9 cellular contexts compared by ENCODE assay signal in the genomic region with DNA sequence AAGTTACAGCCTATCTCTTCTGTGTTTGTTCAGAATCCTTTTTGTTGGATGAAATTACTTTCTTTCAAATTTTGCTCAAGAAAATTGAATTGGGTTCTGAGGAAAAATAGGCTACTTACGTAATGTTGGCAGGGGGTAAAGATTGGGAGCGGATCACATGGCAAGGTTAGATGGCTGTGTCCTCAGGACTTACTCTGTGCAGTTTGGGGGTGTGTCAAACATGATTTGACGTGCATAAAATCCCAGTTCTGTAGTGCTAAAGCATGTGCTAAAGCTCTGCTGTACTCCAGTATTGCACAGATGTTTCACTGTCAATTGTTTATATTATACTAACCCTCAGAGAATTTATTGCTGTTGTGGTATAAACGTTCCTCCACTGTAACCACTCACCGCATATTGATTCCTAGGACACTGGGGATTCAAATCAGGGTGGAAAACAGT. TPM values are rescaled to one million over a fixed set of nuclear protein-coding genes. Genes with fewer than 3 reads are reported as not detected.
A peak's percentile ranks its signal among the peaks of the same experiment; 100 is the strongest.
DNase-seq lines count a peak whose midpoint lies in the region; ATAC-seq, FAIRE-seq and TF ChIP-seq lines count a peak whose summit lies in the region.
"Had no signal": no experiment of that assay in that cellular context is flagged by ENCODE, and none has a peak within 500 bp of the region (broad histone marks: within the 10 kb centered on the region; RNA-seq: fewer than 3 reads in every experiment).

No MANE protein-coding gene starts in this region.

- in situ Hi-C loops in GM23248 (cut with MboI): no loop called here

- CTCF ChIA-PET in activated B cell treated with CpG ODN at 0.5 μM for 24 hours (lab: Charles Lee): interaction anchor here (1.0 to 3.8 kb wide), 2 partner anchors 29 to 30 kb away, joined by 5 to 47 read pairs; no protein-coding TSS in a partner anchor

- peaks cover 94% of the 10 kb centered on the region for H3K79me2 ChIP-seq in GM23248 (ENCODE audit: insufficient read depth)

- no peak overlapping the region for H3K4me3 Mint-ChIP-seq in activated B cell treated with CpG ODN at 0.5 μM for 24 hours

- H3K27me3 ChIP-seq in GM23248 (replicated peaks; ENCODE audit: insufficient read depth) (no peaks in the 10 kb centered on the region), skeletal muscle satellite cell (ENCODE audit: control insufficient read depth, insufficient read depth, low read length) (no peaks in the 10 kb centered on the region), H7 (ENCODE audit: control insufficient read depth, insufficient read depth, low read length) (peaks cover 51% of the 10 kb centered on the region)

- H3K27me3 Mint-ChIP-seq in activated B cell treated with CpG ODN at 0.5 μM for 24 hours: peaks cover 10% of the 10 kb centered on the region

- H3K9me2 ChIP-seq in GM23248 (ENCODE audit: insufficient read depth): no peaks in the 10 kb centered on the region

- peaks cover 69% of the 10 kb centered on the region for H3F3A ChIP-seq in GM23248 (ENCODE audit: insufficient read depth)

- intact Hi-C loops in activated B cell treated with CpG ODN at 0.5 μM for 24 hours (cut with micrococcal nuclease): no loop called here

- H3K9me3 Mint-ChIP-seq in activated B cell treated with CpG ODN at 0.5 μM for 24 hours: no peaks in the 10 kb centered on the region

- H3K9ac ChIP-seq in GM23248: peak overlapping the region; percentile 91
- peak overlapping the region; percentile 99 for H3K9ac ChIP-seq in skeletal muscle satellite cell (ENCODE audit: low read depth, low read length)

- peak overlapping the region; percentile 96 for H3K4me3 ChIP-seq in GM23248
- peak overlapping the region; percentile 97 for H3K4me3 ChIP-seq in skeletal muscle satellite cell (ENCODE audit: low read length)
- H3K4me3 ChIP-seq in H7 (ENCODE audit: insufficient read depth, low read depth, low read length): no peak overlapping the region

- H3K9me3 ChIP-seq in GM23248 (ENCODE audit: low read depth): no peaks in the 10 kb centered on the region
- H3K9me3 ChIP-seq in skeletal muscle satellite cell (replicated peaks; ENCODE audit: low read length): no peaks in the 10 kb centered on the region

- no peak overlapping the region for H2AFZ ChIP-seq in GM23248

- ATAC-seq in activated B cell treated with CpG ODN at 0.5 μM for 24 hours (ENCODE audit: low read depth): no peak

- POLR2A ChIA-PET in activated B cell treated with CpG ODN at 0.5 μM for 24 hours (lab: Charles Lee): interaction anchor here (1.2 kb wide), 1 partner anchor 9 kb away, joined by 5 read pairs; no protein-coding TSS in a partner anchor

- DNase-seq in GM23248: peak; percentile 68
- no peak for DNase-seq in activated B cell treated with CpG ODN at 0.5 μM for 24 hours
- DNase-seq in fibroblast of peridontal ligament (ENCODE audit: extremely low read depth): peak; percentile 98
- DNase-seq in frontal cortex (ENCODE audit: low spot score in 2 of 2): no peak
- no peak for DNase-seq in NCI-H2227 (lab: John Stamatoyannopoulos, UW; ENCODE audit: unreplicated experiment)
- no peak for DNase-seq in H7
- DNase-seq: activated CD4-positive, alpha-beta T cell treated with anti-CD3 and anti-CD28 coated beads for 1 hour; NCI-H69 had no signal

- peaks cover 4% of the 10 kb centered on the region for H3K36me3 Mint-ChIP-seq in activated B cell treated with CpG ODN at 0.5 μM for 24 hours (ENCODE audit: low read depth)

- TF ChIP-seq CTCF in activated B cell treated with CpG ODN at 0.5 μM for 24 hours (IDR thresholded peaks at IDR 0.05): no peak

- peak overlapping the region; percentile 65 for H3K27ac Mint-ChIP-seq in activated B cell treated with CpG ODN at 0.5 μM for 24 hours

- 3 to 7% methylated on average over 5 of the region's 5 CpGs for WGBS in GM23248 (ENCODE audit: low coverage in 1 of 2, low lambda C conversion rate in 2 of 2, missing lambda C conversion rate in 2 of 2), 2 experiments

- no peak for FAIRE-seq in frontal cortex (lab: Jason Lieb, UNC)

- H3K4me1 Mint-ChIP-seq in activated B cell treated with CpG ODN at 0.5 μM for 24 hours: peaks cover 92% of the 10 kb centered on the region

- peaks cover 63% of the 10 kb centered on the region for H3K4me1 ChIP-seq in GM23248 (ENCODE audit: insufficient read depth)
- H3K4me1 ChIP-seq in skeletal muscle satellite cell (ENCODE audit: control insufficient read depth, insufficient read depth, low read length): peaks cover 59% of the 10 kb centered on the region

- 0 out of 2 replicates have a peak, but pooled peaks cover 8% of the 10 kb centered on the region for H4K20me1 ChIP-seq in GM23248 (ENCODE audit: insufficient read depth)

- H3K36me3 ChIP-seq in GM23248 (ENCODE audit: low read depth) (peaks cover 13% of the 10 kb centered on the region; the same call in 1 of the 2 replicates), skeletal muscle satellite cell (ENCODE audit: insufficient read depth, low read length) (peaks cover 72% of the 10 kb centered on the region), H7 (replicated peaks; ENCODE audit: control insufficient read depth, insufficient read depth, low read length) (no peaks in the 10 kb centered on the region)

- peak overlapping the region; percentile 88 for H3K27ac ChIP-seq in GM23248

- peak overlapping the region; percentile 93 for H3K4me2 ChIP-seq in GM23248 (ENCODE audit: unreplicated experiment)
- peak overlapping the region; percentile 80 for H3K4me2 ChIP-seq in skeletal muscle satellite cell (ENCODE audit: low read length)

RNA-seq across cellular contexts. Expression of a gene that starts 2.6 kb away (rescaled TPM):
- total RNA-seq in GM23248 (2014; rRNA removed; shearing (Covaris generic)): 264 and 293 TPM in 2 replicates
- polyA plus RNA-seq in GM23248 (2016; fragmentation: Nextera tagmentation; extraction: Ambion mirVana): 201 and 205 TPM in 2 replicates
- total RNA-seq in activated B cell treated with CpG ODN at 0.5 μM for 24 hours (5.8 and 6.6 TPM in 2 replicates), frontal cortex (8.2 TPM)
- total RNA-seq in skeletal muscle satellite cell (2012; rRNA removed): 342 and 377 TPM in 2 replicates
- 0.94 and 1.4 TPM in 2 replicates for total RNA-seq in H7 (2014; rRNA removed; shearing (Covaris generic))

Comparison
In these comparisons a context has a peak if more than half of its experiments do, and no peak if none do; other contexts are left out.
1. DNase-seq: peak in GM23248 (single experiment) and fibroblast of peridontal ligament (single experiment); none in activated B cell treated with CpG ODN at 0.5 μM for 24 hours (single experiment), frontal cortex (0 of 2), NCI-H2227 (single experiment) and H7 (single experiment).
2. RNA of a gene that starts 2.6 kb away (total RNA-seq): 264 to 293 TPM in GM23248; 8.2 TPM in frontal cortex (single experiment), 5.8 to 6.6 TPM in activated B cell treated with CpG ODN at 0.5 μM for 24 hours and 0.94 to 1.4 TPM in H7; every median in the first group is over 10 times any median in the second.